ENCODE assay signal across 15 cellular contexts in genomic region chr14:76011959-76012802, GRCh38. TPM values are rescaled to one million over a fixed set of nuclear protein-coding genes. Genes with fewer than 3 reads are reported as not detected.
A peak's percentile ranks its signal among the peaks of the same experiment; 100 is the strongest.
DNase-seq lines count a peak whose midpoint lies in the region; ATAC-seq and TF ChIP-seq lines count a peak whose summit lies in the region.
"Had no signal": no experiment of that assay in that cellular context is flagged by ENCODE, and none has a peak within 500 bp of the region (broad histone marks: within the 10 kb centered on the region; RNA-seq: fewer than 3 reads in every experiment).

No MANE protein-coding gene starts in this region.

- H4K8ac ChIP-seq in mesendoderm (ENCODE audit: low read depth, low read length): no peak overlapping the region

- H2AK5ac ChIP-seq in mesendoderm (ENCODE audit: low read length): no peak overlapping the region

- H3K4me1 ChIP-seq in NT2/D1 (ENCODE audit: insufficient read depth, insufficient read length): no peaks in the 10 kb centered on the region
- peaks cover 5% of the 10 kb centered on the region for H3K4me1 ChIP-seq in mesendoderm (ENCODE audit: control insufficient read depth, low read depth, low read length)

- H3K27me3 ChIP-seq in NT2/D1 (ENCODE audit: insufficient read depth, insufficient read length) (no peaks in the 10 kb centered on the region), mesendoderm (ENCODE audit: insufficient read depth, low read length, poor library complexity) (no peaks in the 10 kb centered on the region)
- H3K27me3 ChIP-seq: dorsolateral prefrontal cortex had no signal

- H3K27ac ChIP-seq in mesendoderm (ENCODE audit: low read depth, low read length): no peak overlapping the region

- H2BK15ac ChIP-seq in mesendoderm (replicated peaks; ENCODE audit: low read depth): no peak overlapping the region

- H3K79me2 ChIP-seq in mesendoderm (ENCODE audit: control insufficient read depth, insufficient read depth, low read length): no peaks in the 10 kb centered on the region

- no peak for TF ChIP-seq CTCF in fibroblast of villous mesenchyme (IDR thresholded peaks at IDR 0.05; ENCODE audit: insufficient read depth, low read depth, low read length)

- no peak overlapping the region for H3K4me3 Mint-ChIP-seq in stimulated activated effector memory CD8-positive, alpha-beta T cell treated with anti-CD3 and anti-CD28 coated beads, Interleukin-12 subunit alpha, Interleukin-12 subunit beta, amount 100 ng/mL, for 72 hours
- H3K4me3 Mint-ChIP-seq: B cell; T-helper 1 cell treated with Interleukin-12 subunit alpha and Interleukin-12 subunit beta and Interleukin-4 antibody, amounts not matched to agents 30 μg/mL and 1 μg/mL, for 36 hours had no signal

- H3K4ac ChIP-seq in mesendoderm (ENCODE audit: low read depth, low read length): no peak overlapping the region

- peak; percentile 3 for DNase-seq in NT2/D1 (ENCODE audit: low read depth, low spot score)
- DNase-seq in fibroblast of villous mesenchyme (ENCODE audit: low read depth): peak; percentile 77
- DNase-seq in mesendoderm: no peak
- DNase-seq in stimulated activated effector memory CD8-positive, alpha-beta T cell treated with anti-CD3 and anti-CD28 coated beads, Interleukin-12 subunit alpha, Interleukin-12 subunit beta, amount 100 ng/mL, for 72 hours (ENCODE audit: low spot score in 2 of 2): no peak
- no peak for DNase-seq in NCI-H510A treated with DMSO at 0.1 percent for 48 hours (lab: John Stamatoyannopoulos, UW)
- DNase-seq in stimulated activated CD4-positive, alpha-beta T cell treated with anti-CD3 and anti-CD28 coated beads, Interleukin-4, amount 100 ng/mL, for 1 hour: no peak
- DNase-seq in erythroblast (lab: John Stamatoyannopoulos, UW): no peak
- DNase-seq: DMS79 treated with DMSO at 0.1 percent for 48 hours, NCI-H526, occipital lobe had no signal

- no peak overlapping the region for H3K23ac ChIP-seq in mesendoderm (ENCODE audit: low read length)

- no peaks in the 10 kb centered on the region for H3K79me1 ChIP-seq in mesendoderm (ENCODE audit: low read length)

- H3K4me2 ChIP-seq in mesendoderm (ENCODE audit: low read length): no peak overlapping the region

- H3K36me3 ChIP-seq in NT2/D1 (ENCODE audit: insufficient read depth, insufficient read length, low read length) (peaks cover 6% of the 10 kb centered on the region), mesendoderm (ENCODE audit: control insufficient read depth, insufficient read depth, low read length) (no peaks in the 10 kb centered on the region)

- H3K9ac ChIP-seq in NT2/D1 (ENCODE audit: insufficient read length, low read depth): no peak overlapping the region
- no peak overlapping the region for H3K9ac ChIP-seq in mesendoderm (ENCODE audit: low read length)

- no peaks in the 10 kb centered on the region for H3K9me3 ChIP-seq in NT2/D1 (ENCODE audit: insufficient read depth, low read length)

- H3K18ac ChIP-seq in mesendoderm (ENCODE audit: low read length): no peak overlapping the region

- TF ChIP-seq POLR2A in erythroblast (IDR thresholded peaks at IDR 0.05; ENCODE audit: low read length): no peak

- peaks cover 5% of the 10 kb centered on the region for H3K36me3 Mint-ChIP-seq in stimulated activated effector memory CD8-positive, alpha-beta T cell treated with anti-CD3 and anti-CD28 coated beads, Interleukin-12 subunit alpha, Interleukin-12 subunit beta, amount 100 ng/mL, for 72 hours

- no peak for ATAC-seq in stimulated activated effector memory CD8-positive, alpha-beta T cell treated with anti-CD3 and anti-CD28 coated beads, Interleukin-12 subunit alpha, Interleukin-12 subunit beta, amount 100 ng/mL, for 72 hours
- ATAC-seq in HG03520 (IDR thresholded peaks at IDR 0.05; ENCODE audit: unreplicated experiment): no peak
- ATAC-seq: K562 had no signal

- H4K5ac ChIP-seq in mesendoderm (ENCODE audit: low read length): peak overlapping the region; percentile 74

- no peaks in the 10 kb centered on the region for H3K9me3 Mint-ChIP-seq in stimulated activated effector memory CD8-positive, alpha-beta T cell treated with anti-CD3 and anti-CD28 coated beads, Interleukin-12 subunit alpha, Interleukin-12 subunit beta, amount 100 ng/mL, for 72 hours
- H3K9me3 Mint-ChIP-seq: T-helper 1 cell treated with Interleukin-12 subunit alpha and Interleukin-12 subunit beta and Interleukin-4 antibody, amounts not matched to agents 30 μg/mL and 1 μg/mL, for 36 hours had no signal

- no peaks in the 10 kb centered on the region for H3K4me1 Mint-ChIP-seq in stimulated activated effector memory CD8-positive, alpha-beta T cell treated with anti-CD3 and anti-CD28 coated beads, Interleukin-12 subunit alpha, Interleukin-12 subunit beta, amount 100 ng/mL, for 72 hours

- no CpG with 5 or more reads among the region's 9 CpGs for WGBS in mesendoderm (ENCODE audit: extremely low coverage, insufficient coverage, low lambda C conversion rate)

- H3K4me3 ChIP-seq in NT2/D1 (ENCODE audit: insufficient read length, low read depth) (no peak overlapping the region), fibroblast of villous mesenchyme (ENCODE audit: low read depth, low read length) (no peak overlapping the region), mesendoderm (ENCODE audit: low read length) (no peak overlapping the region)
- H3K4me3 ChIP-seq: K562 had no signal

- H2BK5ac ChIP-seq in mesendoderm (ENCODE audit: low read length): no peak overlapping the region

- peak overlapping the region; percentile 53 for H3K56ac ChIP-seq in mesendoderm (ENCODE audit: low read length)

- no peak overlapping the region for H2BK120ac ChIP-seq in mesendoderm (ENCODE audit: low read depth, low read length)

- H3K27ac Mint-ChIP-seq in stimulated activated effector memory CD8-positive, alpha-beta T cell treated with anti-CD3 and anti-CD28 coated beads, Interleukin-12 subunit alpha, Interleukin-12 subunit beta, amount 100 ng/mL, for 72 hours: peak overlapping the region; percentile 17
- H3K27ac Mint-ChIP-seq: B cell; T-helper 1 cell treated with Interleukin-12 subunit alpha and Interleukin-12 subunit beta and Interleukin-4 antibody, amounts not matched to agents 30 μg/mL and 1 μg/mL, for 36 hours had no signal

RNA-seq across cellular contexts. Expression of gene IFT43, which starts 26.6 kb away (rescaled TPM):
- 37.4 and 51.0 TPM in 2 replicates for total RNA-seq in fibroblast of villous mesenchyme
- polyA plus RNA-seq in mesendoderm (2013, experiment 1 of 2): 10.3 TPM
- 10.4 TPM for polyA plus RNA-seq in mesendoderm (2013, experiment 2 of 2)

RNA-seq across cellular contexts. Expression of gene TGFB3, which starts 30.4 kb away (rescaled TPM):
- 7.7 and 14.2 TPM in 2 replicates for total RNA-seq in fibroblast of villous mesenchyme
- polyA plus RNA-seq in mesendoderm (2013, experiment 1 of 2): 1.5 TPM
- 0.52 TPM for polyA plus RNA-seq in mesendoderm (2013, experiment 2 of 2)

Comparison
In these comparisons a context has a peak if more than half of its experiments do, and no peak if none do; other contexts are left out.
1. DNase-seq: peak in NT2/D1 (single experiment) and fibroblast of villous mesenchyme (single experiment); none in mesendoderm (single experiment), stimulated activated effector memory CD8-positive, alpha-beta T cell treated with anti-CD3 and anti-CD28 coated beads, Interleukin-12 subunit alpha, Interleukin-12 subunit beta, amount 100 ng/mL, for 72 hours (0 of 2), NCI-H510A treated with DMSO at 0.1 percent for 48 hours (single experiment), stimulated activated CD4-positive, alpha-beta T cell treated with anti-CD3 and anti-CD28 coated beads, Interleukin-4, amount 100 ng/mL, for 1 hour (single experiment) and erythroblast (0 of 2).